In the genomic region with DNA sequence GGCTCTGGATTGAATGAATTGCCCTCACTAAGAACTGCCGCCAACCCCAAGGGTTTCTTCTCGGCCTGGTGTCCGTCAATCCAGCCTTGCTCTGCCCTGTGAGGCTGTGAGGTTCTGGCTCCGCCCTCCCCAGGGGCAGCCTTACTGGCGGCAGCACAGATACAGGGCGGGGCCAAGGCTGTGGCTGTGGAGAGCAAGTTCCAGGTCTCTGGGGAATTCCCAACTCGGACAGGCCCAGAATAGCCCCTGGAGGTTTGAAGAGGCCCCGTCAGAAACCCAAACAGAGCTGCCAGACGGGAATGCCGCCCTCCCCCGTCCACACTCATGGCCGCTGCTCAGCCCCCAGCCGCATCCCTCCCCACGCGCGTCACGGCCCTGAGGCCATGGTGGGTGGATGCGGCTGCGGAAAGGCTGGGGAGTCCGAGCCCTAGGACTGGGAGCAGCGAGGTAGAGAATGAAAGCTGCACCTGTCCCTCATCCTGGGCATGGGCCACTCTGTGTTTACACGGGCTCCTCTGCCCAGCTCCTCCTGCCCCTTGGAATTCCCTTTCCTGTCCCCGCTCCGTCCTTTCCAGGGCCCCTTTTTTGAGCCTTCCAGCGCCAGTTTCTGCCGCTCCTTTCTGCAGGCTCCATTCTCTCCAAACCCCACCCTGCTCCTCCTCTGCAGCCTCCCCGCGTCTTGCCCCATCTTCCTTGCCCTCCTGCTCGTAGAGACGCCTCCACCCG, we compare ENCODE assay signal across 1 cellular context.
TF ChIP-seq lines count a peak whose summit lies in the region.

No MANE protein-coding gene starts in this region.

TF ChIP-seq in Ishikawa, 13 proteins besides CTCF, POLR2A, EP300 and RAD21 (continued from another document):
- no peak for TF ChIP-seq USF1 (IDR thresholded peaks at IDR 0.05)
- TF ChIP-seq ZBTB7A (IDR thresholded peaks at IDR 0.05; ENCODE audit: low read depth) = 0 out of 2 replicates have a peak, but pooled peaks have one; percentile 3
- no peak for TF ChIP-seq CEBPB (IDR thresholded peaks at IDR 0.05)
- no peak for TF ChIP-seq REST (IDR thresholded peaks at IDR 0.05; ENCODE audit: low read depth)
- no peak for TF ChIP-seq FOXM1 (IDR thresholded peaks at IDR 0.05; ENCODE audit: borderline replicate concordance, low read depth)
